In the genomic region with DNA sequence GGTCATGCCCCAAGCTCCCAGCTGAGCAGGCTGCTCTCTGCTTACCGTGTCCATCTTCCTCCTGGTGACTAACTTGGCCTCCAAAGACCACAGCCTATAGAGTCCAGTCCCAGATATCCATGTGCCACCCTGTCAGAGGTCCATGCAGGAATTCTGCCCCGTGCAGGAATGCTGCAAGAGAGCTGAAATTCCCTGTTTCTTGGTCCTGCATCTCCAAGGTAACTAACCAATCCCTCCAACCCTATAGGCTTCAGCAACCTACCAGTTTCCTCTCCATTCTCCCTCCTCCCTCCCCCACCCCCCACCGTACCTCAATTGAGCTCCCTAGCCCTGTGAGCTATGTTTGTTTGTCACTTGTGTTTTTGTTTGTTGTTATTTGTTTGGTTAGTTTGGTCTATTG, we compare ENCODE assay signal across 1 cellular context.
TF ChIP-seq lines count a peak whose summit lies in the region.

No MANE protein-coding gene starts in this region.

TF ChIP-seq in GM23338, 12 proteins besides CTCF, POLR2A, EP300 and RAD21 (continued from another document):
- TF ChIP-seq, protein P1, sequence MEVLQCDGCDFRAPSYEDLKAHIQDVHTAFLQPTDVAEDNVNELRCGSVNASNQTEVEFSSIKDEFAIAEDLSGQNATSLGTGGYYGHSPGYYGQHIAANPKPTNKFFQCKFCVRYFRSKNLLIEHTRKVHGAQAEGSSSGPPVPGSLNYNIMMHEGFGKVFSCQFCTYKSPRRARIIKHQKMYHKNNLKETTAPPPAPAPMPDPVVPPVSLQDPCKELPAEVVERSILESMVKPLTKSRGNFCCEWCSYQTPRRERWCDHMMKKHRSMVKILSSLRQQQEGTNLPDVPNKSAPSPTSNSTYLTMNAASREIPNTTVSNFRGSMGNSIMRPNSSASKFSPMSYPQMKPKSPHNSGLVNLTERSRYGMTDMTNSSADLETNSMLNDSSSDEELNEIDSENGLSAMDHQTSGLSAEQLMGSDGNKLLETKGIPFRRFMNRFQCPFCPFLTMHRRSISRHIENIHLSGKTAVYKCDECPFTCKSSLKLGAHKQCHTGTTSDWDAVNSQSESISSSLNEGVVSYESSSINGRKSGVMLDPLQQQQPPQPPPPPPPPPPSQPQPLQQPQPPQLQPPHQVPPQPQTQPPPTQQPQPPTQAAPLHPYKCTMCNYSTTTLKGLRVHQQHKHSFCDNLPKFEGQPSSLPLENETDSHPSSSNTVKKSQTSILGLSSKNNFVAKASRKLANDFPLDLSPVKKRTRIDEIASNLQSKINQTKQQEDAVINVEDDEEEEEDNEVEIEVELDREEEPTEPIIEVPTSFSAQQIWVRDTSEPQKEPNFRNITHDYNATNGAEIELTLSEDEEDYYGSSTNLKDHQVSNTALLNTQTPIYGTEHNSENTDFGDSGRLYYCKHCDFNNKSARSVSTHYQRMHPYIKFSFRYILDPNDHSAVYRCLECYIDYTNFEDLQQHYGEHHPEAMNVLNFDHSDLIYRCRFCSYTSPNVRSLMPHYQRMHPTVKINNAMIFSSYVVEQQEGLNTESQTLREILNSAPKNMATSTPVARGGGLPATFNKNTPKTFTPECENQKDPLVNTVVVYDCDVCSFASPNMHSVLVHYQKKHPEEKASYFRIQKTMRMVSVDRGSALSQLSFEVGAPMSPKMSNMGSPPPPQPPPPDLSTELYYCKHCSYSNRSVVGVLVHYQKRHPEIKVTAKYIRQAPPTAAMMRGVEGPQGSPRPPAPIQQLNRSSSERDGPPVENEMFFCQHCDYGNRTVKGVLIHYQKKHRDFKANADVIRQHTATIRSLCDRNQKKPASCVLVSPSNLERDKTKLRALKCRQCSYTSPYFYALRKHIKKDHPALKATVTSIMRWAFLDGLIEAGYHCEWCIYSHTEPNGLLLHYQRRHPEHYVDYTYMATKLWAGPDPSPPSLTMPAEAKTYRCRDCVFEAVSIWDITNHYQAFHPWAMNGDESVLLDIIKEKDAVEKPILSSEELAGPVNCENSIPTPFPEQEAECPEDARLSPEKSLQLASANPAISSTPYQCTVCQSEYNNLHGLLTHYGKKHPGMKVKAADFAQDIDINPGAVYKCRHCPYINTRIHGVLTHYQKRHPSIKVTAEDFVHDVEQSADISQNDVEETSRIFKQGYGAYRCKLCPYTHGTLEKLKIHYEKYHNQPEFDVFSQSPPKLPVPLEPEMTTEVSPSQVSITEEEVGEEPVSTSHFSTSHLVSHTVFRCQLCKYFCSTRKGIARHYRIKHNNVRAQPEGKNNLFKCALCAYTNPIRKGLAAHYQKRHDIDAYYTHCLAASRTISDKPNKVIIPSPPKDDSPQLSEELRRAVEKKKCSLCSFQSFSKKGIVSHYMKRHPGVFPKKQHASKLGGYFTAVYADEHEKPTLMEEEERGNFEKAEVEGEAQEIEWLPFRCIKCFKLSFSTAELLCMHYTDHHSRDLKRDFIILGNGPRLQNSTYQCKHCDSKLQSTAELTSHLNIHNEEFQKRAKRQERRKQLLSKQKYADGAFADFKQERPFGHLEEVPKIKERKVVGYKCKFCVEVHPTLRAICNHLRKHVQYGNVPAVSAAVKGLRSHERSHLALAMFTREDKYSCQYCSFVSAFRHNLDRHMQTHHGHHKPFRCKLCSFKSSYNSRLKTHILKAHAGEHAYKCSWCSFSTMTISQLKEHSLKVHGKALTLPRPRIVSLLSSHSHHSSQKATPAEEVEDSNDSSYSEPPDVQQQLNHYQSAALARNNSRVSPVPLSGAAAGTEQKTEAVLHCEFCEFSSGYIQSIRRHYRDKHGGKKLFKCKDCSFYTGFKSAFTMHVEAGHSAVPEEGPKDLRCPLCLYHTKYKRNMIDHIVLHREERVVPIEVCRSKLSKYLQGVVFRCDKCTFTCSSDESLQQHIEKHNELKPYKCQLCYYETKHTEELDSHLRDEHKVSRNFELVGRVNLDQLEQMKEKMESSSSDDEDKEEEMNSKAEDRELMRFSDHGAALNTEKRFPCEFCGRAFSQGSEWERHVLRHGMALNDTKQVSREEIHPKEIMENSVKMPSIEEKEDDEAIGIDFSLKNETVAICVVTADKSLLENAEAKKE (CRISPR knock-in tag; IDR thresholded peaks at IDR 0.05), result no peak
- no peak for TF ChIP-seq JUNB (IDR thresholded peaks at IDR 0.05; ENCODE audit: unreplicated experiment)
